Comparison of ENCODE assay signal across 18 cellular contexts in the genomic region with DNA sequence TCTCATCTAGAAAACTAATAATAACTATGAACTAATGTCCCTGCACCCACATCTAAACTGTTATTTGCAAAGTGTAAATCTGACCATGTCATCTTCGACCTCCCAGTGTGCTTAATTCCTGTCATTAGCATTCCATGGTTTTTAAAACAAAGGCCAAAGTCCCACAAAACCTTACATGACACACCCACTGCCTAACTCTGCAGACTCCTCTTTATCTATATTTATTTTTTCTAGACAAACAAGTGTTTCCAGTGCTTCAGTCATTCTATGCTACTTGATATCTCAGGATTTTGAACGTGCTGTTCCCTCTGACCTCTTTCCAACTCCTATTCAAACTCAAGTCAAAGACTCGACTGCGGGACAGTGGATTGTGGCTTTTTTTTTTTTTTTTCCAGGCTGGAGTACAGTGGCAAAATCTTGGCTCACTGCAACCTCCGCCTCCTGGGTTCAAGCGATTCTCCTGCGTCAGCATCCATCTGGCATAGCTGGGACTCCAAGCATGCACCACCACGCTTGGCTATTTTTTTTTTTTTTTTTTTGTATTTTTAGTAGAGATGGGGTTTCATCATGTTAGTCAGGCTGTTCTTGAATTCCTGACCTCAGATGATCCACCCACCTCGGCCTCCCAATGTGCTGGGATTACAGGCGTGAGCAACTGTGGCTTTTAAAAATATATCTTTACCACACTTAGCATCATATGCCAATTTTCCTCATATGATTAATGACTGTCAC.
A peak's percentile ranks its signal among the peaks of the same experiment; 100 is the strongest.
DNase-seq lines count a peak whose midpoint lies in the region; TF ChIP-seq lines count a peak whose summit lies in the region.
"Had no signal": no experiment of that assay in that cellular context is flagged by ENCODE, and none has a peak within 500 bp of the region (broad histone marks: within the 10 kb centered on the region; RNA-seq: fewer than 3 reads in every experiment).

No MANE protein-coding gene starts in this region.

- no peak overlapping the region for H3K14ac ChIP-seq in trophoblast cell (ENCODE audit: low read length)

- H2AK5ac ChIP-seq in trophoblast cell (ENCODE audit: low read length), result no peak overlapping the region

- no peaks in the 10 kb centered on the region for H3K9me3 ChIP-seq in trophoblast cell (ENCODE audit: insufficient read depth, low read depth, low read length)
- no peaks in the 10 kb centered on the region for H3K9me3 ChIP-seq in suprapubic skin
- H3K9me3 ChIP-seq: HAP-1 had no signal

- no peak overlapping the region for H2BK5ac ChIP-seq in trophoblast cell (ENCODE audit: low read depth, low read length, poor library complexity)

- no peak overlapping the region for H3K23ac ChIP-seq in trophoblast cell (ENCODE audit: low read length)

- intact Hi-C loops in head of caudate nucleus (cut with DNase I), result no loop called here

- no peak for TF ChIP-seq EP300 in suprapubic skin (IDR thresholded peaks at IDR 0.05)

- DNase-seq in Daoy (ENCODE audit: low read depth) (peak; percentile 15), NCI-H1694 treated with DMSO at 0.1 percent for 48 hours (lab: John Stamatoyannopoulos, UW) (peak; percentile 32), chondrocyte (ENCODE audit: low spot score) (no peak), trophoblast cell (no peak), SHP77 (lab: John Stamatoyannopoulos, UW) (no peak), head of caudate nucleus (no peak), suprapubic skin (ENCODE audit: low spot score in 2 of 2) (no peak)
- DNase-seq in activated CD4-positive, alpha-beta T cell treated with anti-CD3 and anti-CD28 coated beads, Interleukin-2, amount 50 U/mL, for 1 hour, result no peak
- DNase-seq: activated CD4-positive, alpha-beta T cell treated with anti-CD3 and anti-CD28 coated beads for 4 hours; aorta; CD4-positive, alpha-beta memory T cell; DND-41; KG1; NCI-H1092 treated with DMSO at 0.1 percent for 48 hours had no signal

- peaks cover 3% of the 10 kb centered on the region for H3K79me1 ChIP-seq in trophoblast cell (ENCODE audit: low read length)

- H3K36me3 Mint-ChIP-seq in chondrocyte (ENCODE audit: low read depth), result no peaks in the 10 kb centered on the region
- H3K36me3 Mint-ChIP-seq: CD4-positive, alpha-beta memory T cell had no signal

- H3K4me3 ChIP-seq in trophoblast cell (ENCODE audit: low read depth, low read length) (no peak overlapping the region), suprapubic skin (no peak overlapping the region)
- H3K4me3 ChIP-seq: HAP-1 had no signal

- H2AFZ ChIP-seq in trophoblast cell (ENCODE audit: insufficient read depth, low read length, poor library complexity), result no peak overlapping the region

- TF ChIP-seq CTCF in chondrocyte (IDR thresholded peaks at IDR 0.05) (no peak), suprapubic skin (IDR thresholded peaks at IDR 0.05) (no peak)

- H3K4me2 ChIP-seq in trophoblast cell (ENCODE audit: low read length), result no peak overlapping the region

- no peaks in the 10 kb centered on the region for H3K27me3 ChIP-seq in trophoblast cell (ENCODE audit: insufficient read depth, low read length)
- H3K27me3 ChIP-seq in suprapubic skin, result no peaks in the 10 kb centered on the region

- no peak for TF ChIP-seq POLR2A in suprapubic skin (IDR thresholded peaks at IDR 0.05)

- H3K4me3 Mint-ChIP-seq in chondrocyte (ENCODE audit: unreplicated experiment), result no peak overlapping the region
- H3K4me3 Mint-ChIP-seq: CD4-positive, alpha-beta memory T cell; nephron; stimulated activated naive CD8-positive, alpha-beta T cell treated with anti-CD3 and anti-CD28 coated beads, Interleukin-15, Interleukin-2, amounts not matched to agents 100 ng/mL and 50 ng/mL, for 24 hours had no signal

- H3K18ac ChIP-seq in trophoblast cell (ENCODE audit: low read length), result no peak overlapping the region

- no peak overlapping the region for H3K4ac ChIP-seq in trophoblast cell (ENCODE audit: low read depth, low read length)

- H3K79me2 ChIP-seq in trophoblast cell (ENCODE audit: control insufficient read depth, insufficient read depth, low read length, poor library complexity), result no peaks in the 10 kb centered on the region

- H3K27ac ChIP-seq in trophoblast cell (ENCODE audit: low read depth, low read length) (no peak overlapping the region), suprapubic skin (no peak overlapping the region)
- H3K27ac ChIP-seq: HL-60 had no signal

- H3K36me3 ChIP-seq in trophoblast cell (ENCODE audit: control insufficient read depth in 1 of 2, insufficient read depth in 2 of 2, low read length in 2 of 2) (no peaks in the 10 kb centered on the region), suprapubic skin (no peaks in the 10 kb centered on the region)
- H3K36me3 ChIP-seq: HAP-1 had no signal

- no peak overlapping the region for H4K91ac ChIP-seq in trophoblast cell (ENCODE audit: low read depth, low read length)

- H3K4me1 ChIP-seq in trophoblast cell (ENCODE audit: control insufficient read depth in 1 of 2, insufficient read depth in 2 of 2, low read length in 2 of 2) (peaks cover 0 to 3% of the 10 kb centered on the region in 2 experiments), suprapubic skin (peaks cover 17% of the 10 kb centered on the region)
- H3K4me1 ChIP-seq: HAP-1 had no signal

- H3K4me1 Mint-ChIP-seq in chondrocyte (ENCODE audit: low read depth), result peaks cover 12% of the 10 kb centered on the region
- H3K4me1 Mint-ChIP-seq: CD4-positive, alpha-beta memory T cell had no signal

- H4K12ac ChIP-seq in trophoblast cell (ENCODE audit: low read depth, low read length), result no peak overlapping the region

- no peak overlapping the region for H2BK120ac ChIP-seq in trophoblast cell (ENCODE audit: insufficient read depth, low read length, poor library complexity)

- peaks cover 4% of the 10 kb centered on the region for H3K9me3 Mint-ChIP-seq in chondrocyte (ENCODE audit: low read depth)
- H3K9me3 Mint-ChIP-seq: nephron had no signal

- no CpG with 5 or more reads among the region's 10 CpGs for WGBS in trophoblast cell (ENCODE audit: extremely low coverage, insufficient coverage, insufficient read length)
- 40% methylated on average over 10 of the region's 10 CpGs for WGBS in suprapubic skin

- H3K9ac ChIP-seq in trophoblast cell (ENCODE audit: low read length), result no peak overlapping the region

- H2BK12ac ChIP-seq in trophoblast cell (ENCODE audit: low read length), result no peak overlapping the region

- H3K27ac Mint-ChIP-seq in chondrocyte (ENCODE audit: unreplicated experiment), result peak overlapping the region; percentile 49
- H3K27ac Mint-ChIP-seq: CD4-positive, alpha-beta memory T cell; nephron; stimulated activated naive CD8-positive, alpha-beta T cell treated with anti-CD3 and anti-CD28 coated beads, Interleukin-15, Interleukin-2, amounts not matched to agents 100 ng/mL and 50 ng/mL, for 24 hours had no signal

- H4K8ac ChIP-seq in trophoblast cell (ENCODE audit: low read depth, low read length), result peak overlapping the region; percentile 28

- H3K27me3 Mint-ChIP-seq in chondrocyte (ENCODE audit: low read depth), result no peaks in the 10 kb centered on the region
- H3K27me3 Mint-ChIP-seq: CD4-positive, alpha-beta memory T cell; stimulated activated naive CD8-positive, alpha-beta T cell treated with anti-CD3 and anti-CD28 coated beads, Interleukin-15, Interleukin-2, amounts not matched to agents 100 ng/mL and 50 ng/mL, for 24 hours had no signal

Comparison
In these comparisons a context has a peak if more than half of its experiments do, and no peak if none do; other contexts are left out.
1. DNase-seq: peak in Daoy (single experiment) and NCI-H1694 treated with DMSO at 0.1 percent for 48 hours (single experiment); none in chondrocyte (single experiment), trophoblast cell (0 of 2), SHP77 (0 of 2), activated CD4-positive, alpha-beta T cell treated with anti-CD3 and anti-CD28 coated beads, Interleukin-2, amount 50 U/mL, for 1 hour (single experiment), head of caudate nucleus (0 of 42) and suprapubic skin (0 of 2).